ENCODE assay signal across 8 cellular contexts in the genomic region with DNA sequence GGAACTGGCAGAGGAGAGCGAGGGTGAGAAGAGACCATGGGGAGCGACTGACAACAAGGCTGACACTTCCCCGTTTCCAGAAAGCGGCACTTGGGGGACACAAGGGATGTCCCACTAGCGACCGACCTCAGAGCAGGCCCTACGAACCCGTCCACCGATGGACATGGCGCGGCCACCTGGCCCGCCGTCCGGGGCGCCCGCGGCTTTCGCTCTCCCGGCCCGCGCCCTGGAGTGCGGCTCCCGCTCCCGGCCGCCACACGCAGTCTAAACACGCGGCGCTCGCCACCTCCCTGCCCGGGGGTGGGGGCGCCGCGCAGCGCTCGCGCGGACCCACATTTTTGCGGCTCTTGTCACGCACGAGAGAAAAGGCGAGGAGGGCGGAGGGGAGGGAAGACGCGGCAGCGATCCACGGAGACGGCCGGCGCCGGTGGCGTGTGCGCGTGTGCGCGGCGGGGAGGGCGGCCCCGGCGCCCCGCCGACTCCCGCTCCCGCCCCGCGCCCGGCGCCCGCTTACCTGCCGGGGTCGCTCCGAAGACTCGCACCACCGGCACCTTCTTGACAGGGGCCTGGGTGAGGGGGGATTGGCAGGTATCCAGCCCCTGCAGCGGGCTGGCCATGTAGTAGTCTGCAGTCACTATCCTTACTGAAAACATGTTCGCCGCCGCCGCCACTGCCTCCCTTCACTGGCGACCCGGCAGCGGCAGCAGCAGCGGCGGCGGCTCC. TPM values are rescaled to one million over a fixed set of nuclear protein-coding genes. Genes with fewer than 3 reads are reported as not detected.
DNase-seq lines count a peak whose midpoint lies in the region; ATAC-seq and TF ChIP-seq lines count a peak whose summit lies in the region.

No MANE protein-coding gene starts in this region.

- no peaks in the 10 kb centered on the region for H3K9me3 Mint-ChIP-seq in stimulated activated naive CD8-positive, alpha-beta T cell treated with anti-CD3 and anti-CD28 coated beads, Interleukin-15, Interleukin-2, amounts not matched to agents 100 ng/mL and 50 ng/mL, for 24 hours

- DNase-seq in NCI-H2029 (lab: John Stamatoyannopoulos, UW) (peak; percentile 59), NCI-H2029 treated with DMSO at 0.1 percent for 48 hours (lab: John Stamatoyannopoulos, UW) (no peak), NCI-H526 treated with DMSO at 0.1 percent for 48 hours (lab: John Stamatoyannopoulos, UW) (peak; percentile 82), epithelial cell of esophagus (ENCODE audit: low read depth) (peak; percentile 48), mucosa of gallbladder (ENCODE audit: low spot score) (peak; percentile 29)
- DNase-seq in activated CD8-positive, alpha-beta memory T cell treated with anti-CD3 and anti-CD28 coated beads, Interleukin-2, amount 50 U/mL, for 1 hour (ENCODE audit: extremely low read depth), result peak; percentile 5

- peaks cover 22% of the 10 kb centered on the region for H3K36me3 Mint-ChIP-seq in stimulated activated naive CD8-positive, alpha-beta T cell treated with anti-CD3 and anti-CD28 coated beads, Interleukin-15, Interleukin-2, amounts not matched to agents 100 ng/mL and 50 ng/mL, for 24 hours (ENCODE audit: low read depth)

- H3K27me3 Mint-ChIP-seq in stimulated activated naive CD8-positive, alpha-beta T cell treated with anti-CD3 and anti-CD28 coated beads, Interleukin-15, Interleukin-2, amounts not matched to agents 100 ng/mL and 50 ng/mL, for 24 hours, result no peaks in the 10 kb centered on the region

- ATAC-seq in HG02852 (IDR thresholded peaks at IDR 0.05; ENCODE audit: unreplicated experiment), result peak; percentile 16

- peaks cover 58% of the 10 kb centered on the region for H3K4me1 Mint-ChIP-seq in stimulated activated naive CD8-positive, alpha-beta T cell treated with anti-CD3 and anti-CD28 coated beads, Interleukin-15, Interleukin-2, amounts not matched to agents 100 ng/mL and 50 ng/mL, for 24 hours (ENCODE audit: low read depth)

- H3K4me3 Mint-ChIP-seq in stimulated activated naive CD8-positive, alpha-beta T cell treated with anti-CD3 and anti-CD28 coated beads, Interleukin-15, Interleukin-2, amounts not matched to agents 100 ng/mL and 50 ng/mL, for 24 hours, result peak overlapping the region; percentile 98

- H3K4me3 ChIP-seq in epithelial cell of esophagus (ENCODE audit: low read length), result peak overlapping the region; percentile 83

- no peak for TF ChIP-seq CTCF in epithelial cell of esophagus (IDR thresholded peaks at IDR 0.05; ENCODE audit: insufficient read depth, low read depth, low read length, missing control alignments)

- peak overlapping the region; percentile 96 for H3K27ac Mint-ChIP-seq in stimulated activated naive CD8-positive, alpha-beta T cell treated with anti-CD3 and anti-CD28 coated beads, Interleukin-15, Interleukin-2, amounts not matched to agents 100 ng/mL and 50 ng/mL, for 24 hours

RNA-seq across cellular contexts. Expression of a gene that starts 0.6 kb away (rescaled TPM):
- total RNA-seq in mucosa of gallbladder, result 19.0 TPM
